12 cellular contexts compared by ENCODE assay signal in the genomic region with DNA sequence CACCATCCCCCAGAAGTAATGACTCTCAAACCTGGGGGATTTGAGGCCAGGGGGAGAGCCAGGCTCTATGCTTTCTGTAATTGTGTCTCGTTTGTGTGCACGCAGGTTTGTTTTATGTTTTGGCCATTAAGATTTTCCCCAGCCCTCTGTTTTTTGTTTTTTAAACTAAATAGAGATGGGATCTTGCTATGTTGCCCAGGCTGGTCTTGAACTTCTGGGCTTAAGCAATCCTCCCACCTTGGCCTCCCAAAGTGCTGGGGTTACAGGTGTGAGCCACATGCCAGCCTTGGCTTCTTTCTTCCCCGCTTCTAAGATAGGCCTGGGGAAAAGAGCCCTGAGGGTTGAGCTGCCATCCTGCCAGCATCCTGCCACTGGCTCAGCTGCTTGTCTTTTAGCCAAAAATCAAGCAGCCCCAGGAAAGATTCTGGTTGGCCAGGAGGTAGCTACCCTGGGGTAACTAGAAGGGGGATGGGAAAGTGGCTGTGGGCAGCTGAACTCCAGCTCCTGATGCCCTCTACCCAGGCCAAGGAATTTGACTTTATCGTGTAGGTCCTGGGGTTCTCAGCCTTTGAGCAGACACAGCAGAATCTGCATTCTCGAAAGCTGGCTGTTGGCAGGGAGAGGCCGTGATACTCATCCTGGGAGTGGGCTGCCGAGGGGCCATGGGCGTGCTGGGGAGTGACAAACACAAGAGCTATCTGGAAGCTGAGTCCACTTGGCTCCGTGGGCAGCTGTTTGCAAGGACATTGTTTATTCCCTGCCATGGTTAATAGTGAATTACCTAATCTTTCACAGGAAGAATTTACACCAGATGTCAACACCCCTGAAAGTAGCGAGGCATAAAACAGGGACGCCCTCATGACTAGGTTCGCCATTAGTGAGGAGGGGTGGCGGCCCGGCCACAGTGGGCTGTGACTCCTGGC. TPM values are rescaled to one million over a fixed set of nuclear protein-coding genes. Genes with fewer than 3 reads are reported as not detected.
DNase-seq lines count a peak whose midpoint lies in the region; ATAC-seq and TF ChIP-seq lines count a peak whose summit lies in the region.
"Had no signal": no experiment of that assay in that cellular context is flagged by ENCODE, and none has a peak within 500 bp of the region (broad histone marks: within the 10 kb centered on the region; RNA-seq: fewer than 3 reads in every experiment).

No MANE protein-coding gene starts in this region.

- H2BK12ac ChIP-seq in mesenchymal stem cell (ENCODE audit: low read length in 2 of 2), result peak overlapping the region in 1 of 2 experiments; percentile 7

- no peak overlapping the region for H2BK120ac ChIP-seq in mesenchymal stem cell (ENCODE audit: low read depth, low read length)

- H3K27me3 Mint-ChIP-seq in activated T-cell treated with anti-CD3 and anti-CD28 coated beads, Interleukin-2, amount 50 U/mL, for 24 hours, result no peaks in the 10 kb centered on the region
- no peaks in the 10 kb centered on the region for H3K27me3 Mint-ChIP-seq in activated T-cell treated with anti-CD3 and anti-CD28 coated beads, Interleukin-2, amount 50 U/mL, for 72 hours (ENCODE audit: low read depth)
- H3K27me3 Mint-ChIP-seq in chondrocyte (ENCODE audit: low read depth) (no peaks in the 10 kb centered on the region), osteocyte (ENCODE audit: unreplicated experiment) (no peaks in the 10 kb centered on the region)

- H3K14ac ChIP-seq in mesenchymal stem cell (ENCODE audit: low read length in 2 of 2), result peak overlapping the region in 1 of 2 experiments; percentile 46

- no peak for DNase-seq in activated T-cell treated with anti-CD3 and anti-CD28 coated beads, Interleukin-2, amount 50 U/mL, for 24 hours
- no peak for DNase-seq in activated T-cell treated with anti-CD3 and anti-CD28 coated beads, Interleukin-2, amount 50 U/mL, for 72 hours
- DNase-seq in chondrocyte (ENCODE audit: low spot score) (peak; percentile 54), mesenchymal stem cell (peak; percentile 71), osteocyte (ENCODE audit: extremely low spot score, unreplicated experiment) (no peak), NCI-H524 treated with DMSO at 0.1 percent for 48 hours (lab: John Stamatoyannopoulos, UW) (no peak)
- DNase-seq: AML-193, colonic mucosa, kidney, NCI-H1436 treated with DMSO at 0.1 percent for 48 hours had no signal

- 65% methylated on average over 13 of the region's 14 CpGs for WGBS in mesenchymal stem cell
- 43% methylated on average over 14 of the region's 14 CpGs for WGBS in urinary bladder

- H3K9me3 Mint-ChIP-seq in activated T-cell treated with anti-CD3 and anti-CD28 coated beads, Interleukin-2, amount 50 U/mL, for 24 hours, result no peaks in the 10 kb centered on the region
- H3K9me3 Mint-ChIP-seq in activated T-cell treated with anti-CD3 and anti-CD28 coated beads, Interleukin-2, amount 50 U/mL, for 72 hours, result no peaks in the 10 kb centered on the region
- H3K9me3 Mint-ChIP-seq in chondrocyte (ENCODE audit: low read depth) (no peaks in the 10 kb centered on the region), osteocyte (ENCODE audit: unreplicated experiment) (no peaks in the 10 kb centered on the region)

- H3K4me1 ChIP-seq in mesenchymal stem cell (ENCODE audit: control insufficient read depth, insufficient read depth, low read depth, low read length), result peaks cover 10% of the 10 kb centered on the region
- H3K4me1 ChIP-seq in urinary bladder (ENCODE audit: insufficient read depth), result no peaks in the 10 kb centered on the region

- H3K36me3 ChIP-seq in mesenchymal stem cell (ENCODE audit: control insufficient read depth in 1 of 2, insufficient read depth in 2 of 2, low read depth in 1 of 2, low read length in 2 of 2) (peaks cover 21 to 70% of the 10 kb centered on the region in 2 experiments), urinary bladder (ENCODE audit: insufficient read depth) (no peaks in the 10 kb centered on the region)
- H3K36me3 ChIP-seq: colonic mucosa had no signal

- H3K9ac ChIP-seq in mesenchymal stem cell (ENCODE audit: low read length), result peak overlapping the region; percentile 74

- no peaks in the 10 kb centered on the region for H3K9me3 ChIP-seq in mesenchymal stem cell (ENCODE audit: control insufficient read depth, low read length)
- H3K9me3 ChIP-seq: colonic mucosa had no signal

- no peak overlapping the region for H2BK15ac ChIP-seq in mesenchymal stem cell (ENCODE audit: low read depth, poor library complexity, severe bottlenecking)

- H4K91ac ChIP-seq in mesenchymal stem cell (ENCODE audit: low read length), result peak overlapping the region; percentile 88

- no peak overlapping the region for H2AFZ ChIP-seq in mesenchymal stem cell (ENCODE audit: low read depth, low read length)

- H4K8ac ChIP-seq in mesenchymal stem cell (ENCODE audit: low read length), result peak overlapping the region; percentile 79

- no peaks in the 10 kb centered on the region for H3K27me3 ChIP-seq in mesenchymal stem cell (ENCODE audit: control insufficient read depth in 1 of 2, insufficient read depth in 1 of 2, low read length in 2 of 2)
- H3K27me3 ChIP-seq: colonic mucosa had no signal

- H3K36me3 Mint-ChIP-seq in activated T-cell treated with anti-CD3 and anti-CD28 coated beads, Interleukin-2, amount 50 U/mL, for 24 hours (ENCODE audit: low read depth), result peaks cover 71% of the 10 kb centered on the region
- peaks cover 2 to 9% of the 10 kb centered on the region in 2 donors for H3K36me3 Mint-ChIP-seq in activated T-cell treated with anti-CD3 and anti-CD28 coated beads, Interleukin-2, amount 50 U/mL, for 72 hours (ENCODE audit: insufficient read depth in 2 of 2)
- H3K36me3 Mint-ChIP-seq in chondrocyte (ENCODE audit: low read depth) (no peaks in the 10 kb centered on the region), osteocyte (ENCODE audit: unreplicated experiment) (no peaks in the 10 kb centered on the region)

- peak overlapping the region in 1 of 2 experiments; percentile 79 for H3K4ac ChIP-seq in mesenchymal stem cell (ENCODE audit: low read depth in 1 of 2, low read length in 2 of 2)

- H3K4me1 Mint-ChIP-seq in activated T-cell treated with anti-CD3 and anti-CD28 coated beads, Interleukin-2, amount 50 U/mL, for 24 hours (ENCODE audit: low read depth), result peaks cover 16% of the 10 kb centered on the region
- H3K4me1 Mint-ChIP-seq in activated T-cell treated with anti-CD3 and anti-CD28 coated beads, Interleukin-2, amount 50 U/mL, for 72 hours (ENCODE audit: low read depth), result peaks cover 19% of the 10 kb centered on the region
- peaks cover 16% of the 10 kb centered on the region for H3K4me1 Mint-ChIP-seq in chondrocyte (ENCODE audit: low read depth)
- H3K4me1 Mint-ChIP-seq in osteocyte (ENCODE audit: unreplicated experiment), result peaks cover 19% of the 10 kb centered on the region

- H3K4me3 ChIP-seq in mesenchymal stem cell (ENCODE audit: insufficient read depth in 1 of 2, low read depth in 1 of 2, low read length in 2 of 2) (peak overlapping the region in 1 of 2 experiments; percentile 50), urinary bladder (ENCODE audit: low read depth, low read length) (no peak overlapping the region)
- H3K4me3 ChIP-seq: colonic mucosa had no signal

- TF ChIP-seq CTCF in chondrocyte (IDR thresholded peaks at IDR 0.05) (no peak), osteocyte (IDR thresholded peaks at IDR 0.05) (no peak)

- ATAC-seq in activated T-cell treated with anti-CD3 and anti-CD28 coated beads, Interleukin-2, amount 50 U/mL, for 72 hours (replicated peaks in 1 of 2), result no peak
- no peak for ATAC-seq in GM19397 (IDR thresholded peaks at IDR 0.05; ENCODE audit: unreplicated experiment)

- H3K27ac ChIP-seq in mesenchymal stem cell (ENCODE audit: low read length, poor library complexity, severe bottlenecking) (no peak overlapping the region), urinary bladder (ENCODE audit: low read depth) (peak overlapping the region; percentile 81)
- H3K27ac ChIP-seq: colonic mucosa had no signal

- no peak overlapping the region for H3K4me3 Mint-ChIP-seq in activated T-cell treated with anti-CD3 and anti-CD28 coated beads, Interleukin-2, amount 50 U/mL, for 24 hours
- no peak overlapping the region for H3K4me3 Mint-ChIP-seq in activated T-cell treated with anti-CD3 and anti-CD28 coated beads, Interleukin-2, amount 50 U/mL, for 72 hours
- H3K4me3 Mint-ChIP-seq in chondrocyte (ENCODE audit: unreplicated experiment), result no peak overlapping the region
- no peak overlapping the region for H3K4me3 Mint-ChIP-seq in osteocyte (ENCODE audit: unreplicated experiment)

- no peak overlapping the region for H2AK5ac ChIP-seq in mesenchymal stem cell (ENCODE audit: low read length, severe bottlenecking)

- H3K23ac ChIP-seq in mesenchymal stem cell (ENCODE audit: low read length in 2 of 2), result no peak overlapping the region

- H3K4me2 ChIP-seq in mesenchymal stem cell (ENCODE audit: low read length, poor library complexity, severe bottlenecking), result no peak overlapping the region

- H3K18ac ChIP-seq in mesenchymal stem cell (ENCODE audit: low read depth in 1 of 2, low read length in 2 of 2), result peak overlapping the region; percentile 44 to 64

- H3K27ac Mint-ChIP-seq in activated T-cell treated with anti-CD3 and anti-CD28 coated beads, Interleukin-2, amount 50 U/mL, for 24 hours, result peak overlapping the region; percentile 73
- no peak overlapping the region for H3K27ac Mint-ChIP-seq in activated T-cell treated with anti-CD3 and anti-CD28 coated beads, Interleukin-2, amount 50 U/mL, for 72 hours
- peak overlapping the region; percentile 45 for H3K27ac Mint-ChIP-seq in chondrocyte (ENCODE audit: unreplicated experiment)
- H3K27ac Mint-ChIP-seq in osteocyte (ENCODE audit: unreplicated experiment), result no peak overlapping the region

- no peak overlapping the region for H2BK5ac ChIP-seq in mesenchymal stem cell (ENCODE audit: low read depth, low read length, poor library complexity, severe bottlenecking)

- peaks cover 1% of the 10 kb centered on the region for H3K79me1 ChIP-seq in mesenchymal stem cell (replicated peaks; ENCODE audit: low read length, poor library complexity, severe bottlenecking)

RNA-seq across cellular contexts. Expression of a gene that starts 18.5 kb away (rescaled TPM):
- 10 to 100 TPM; 12.8 to 16.2 TPM for total RNA-seq in activated T-cell treated with anti-CD3 and anti-CD28 coated beads, Interleukin-2, amount 50 U/mL, for 72 hours
- total RNA-seq in chondrocyte (4.4 to 9.3 TPM (median 5.6 TPM) in 3 replicates), urinary bladder (3.3 TPM), osteocyte (8.3 and 10.3 TPM in 2 replicates)
- 1.9 TPM for polyA plus RNA-seq in mesenchymal stem cell (2013, experiment 1 of 2)
- 1.7 TPM for polyA plus RNA-seq in mesenchymal stem cell (2013, experiment 2 of 2)
- 4.4 TPM for polyA plus RNA-seq in urinary bladder

RNA-seq across cellular contexts. Expression of a gene that starts 46.7 kb away (rescaled TPM):
- 100 to 1,000 TPM; 119 to 165 TPM for total RNA-seq in activated T-cell treated with anti-CD3 and anti-CD28 coated beads, Interleukin-2, amount 50 U/mL, for 72 hours
- total RNA-seq in chondrocyte (19.6 to 23.2 TPM (median 21.2 TPM) in 3 replicates), urinary bladder (33.9 TPM), osteocyte (26.4 and 28.3 TPM in 2 replicates)
- 52.8 TPM for polyA plus RNA-seq in mesenchymal stem cell (2013, experiment 1 of 2)
- 54.6 TPM for polyA plus RNA-seq in mesenchymal stem cell (2013, experiment 2 of 2)
- 76.3 TPM for polyA plus RNA-seq in urinary bladder

Comparison
In these comparisons a context has a peak if more than half of its experiments do, and no peak if none do; other contexts are left out.
1. H3K27ac Mint-ChIP-seq: peak in activated T-cell treated with anti-CD3 and anti-CD28 coated beads, Interleukin-2, amount 50 U/mL, for 24 hours (single experiment) and chondrocyte (single experiment); none in activated T-cell treated with anti-CD3 and anti-CD28 coated beads, Interleukin-2, amount 50 U/mL, for 72 hours (single experiment) and osteocyte (single experiment).
2. DNase-seq: peak in chondrocyte (single experiment) and mesenchymal stem cell (single experiment); none in activated T-cell treated with anti-CD3 and anti-CD28 coated beads, Interleukin-2, amount 50 U/mL, for 24 hours (single experiment), activated T-cell treated with anti-CD3 and anti-CD28 coated beads, Interleukin-2, amount 50 U/mL, for 72 hours (0 of 2), osteocyte (single experiment) and NCI-H524 treated with DMSO at 0.1 percent for 48 hours (single experiment).